ENCODE assay signal across 8 cellular contexts in genomic region chr15:80780416-80781221, GRCh38. TPM values are rescaled to one million over a fixed set of nuclear protein-coding genes. Genes with fewer than 3 reads are reported as not detected.
DNase-seq lines count a peak whose midpoint lies in the region; ATAC-seq and TF ChIP-seq lines count a peak whose summit lies in the region.

No MANE protein-coding gene starts in this region.

- H3K9me3 Mint-ChIP-seq in activated naive CD8-positive, alpha-beta T cell treated with anti-CD3 and anti-CD28 coated beads, Interleukin-2, amount 10 ng/mL, durations not matched to agents 7 days and 5 days = no peaks in the 10 kb centered on the region
- no peaks in the 10 kb centered on the region for H3K9me3 Mint-ChIP-seq in stimulated activated naive B cell treated with anti-CD40 and anti-IgM and Interleukin-4, amounts not matched to agents 10 μg/mL and 1 μg/mL and 100 μg/mL, for 72 hours

- H3K4me1 Mint-ChIP-seq in activated naive CD8-positive, alpha-beta T cell treated with anti-CD3 and anti-CD28 coated beads, Interleukin-2, amount 10 ng/mL, durations not matched to agents 7 days and 5 days = peaks cover 9% of the 10 kb centered on the region
- peaks cover 9 to 29% of the 10 kb centered on the region in 2 donors for H3K4me1 Mint-ChIP-seq in stimulated activated naive B cell treated with anti-CD40 and anti-IgM and Interleukin-4, amounts not matched to agents 10 μg/mL and 1 μg/mL and 100 μg/mL, for 72 hours

- no peaks in the 10 kb centered on the region for H3K36me3 ChIP-seq in ACC112 (ENCODE audit: insufficient read depth, low read length)
- no peaks in the 10 kb centered on the region for H3K36me3 ChIP-seq in iPS DF 6.9 (ENCODE audit: control insufficient read depth, insufficient read depth, low read length)

- peaks cover 47% of the 10 kb centered on the region for H3K27me3 ChIP-seq in ACC112 (ENCODE audit: insufficient read depth, low read length)
- peaks cover 12% of the 10 kb centered on the region for H3K27me3 ChIP-seq in iPS DF 6.9 (ENCODE audit: control insufficient read depth, insufficient read depth, low read length)

- POLR2A ChIA-PET in activated naive CD8-positive, alpha-beta T cell treated with anti-CD3 and anti-CD28 coated beads, Interleukin-2, amount 10 ng/mL, durations not matched to agents 7 days and 5 days (lab: Charles Lee) = no interaction called here

- H3K4me3 ChIP-seq in ACC112 (ENCODE audit: low read depth, low read length) (peak overlapping the region; percentile 72), HFF-Myc (replicated peaks; ENCODE audit: low read depth, low read length) (peak overlapping the region; percentile 56), iPS DF 6.9 (ENCODE audit: low read length) (peak overlapping the region; percentile 7; the same call in 1 of the 2 replicates)

- DNase-seq in HFF-Myc (ENCODE audit: extremely low read depth, low read depth) = no peak
- peak; percentile 60 for DNase-seq in activated naive CD8-positive, alpha-beta T cell treated with anti-CD3 and anti-CD28 coated beads, Interleukin-2, amount 10 ng/mL, durations not matched to agents 7 days and 5 days
- no peak for DNase-seq in iPS DF 6.9 (ENCODE audit: low read depth, low spot score)
- no peak for DNase-seq in stimulated activated naive B cell treated with anti-CD40 and anti-IgM and Interleukin-4, amounts not matched to agents 10 μg/mL and 1 μg/mL and 100 μg/mL, for 72 hours
- no peak for DNase-seq in kidney glomerular epithelial cell (lab: John Stamatoyannopoulos, UW)
- no peak for DNase-seq in NCI-H128 (lab: John Stamatoyannopoulos, UW; ENCODE audit: unreplicated experiment)
- no peak for DNase-seq in GF-D8 (lab: John Stamatoyannopoulos, UW)

- no peak for ATAC-seq in activated naive CD8-positive, alpha-beta T cell treated with anti-CD3 and anti-CD28 coated beads, Interleukin-2, amount 10 ng/mL, durations not matched to agents 7 days and 5 days (ENCODE audit: low read depth)
- no peak for ATAC-seq in stimulated activated naive B cell treated with anti-CD40 and anti-IgM and Interleukin-4, amounts not matched to agents 10 μg/mL and 1 μg/mL and 100 μg/mL, for 72 hours (replicated peaks)

- H3K27ac ChIP-seq in ACC112 (ENCODE audit: low read depth, low read length) (no peak overlapping the region), iPS DF 6.9 (ENCODE audit: low read length) (no peak overlapping the region)

- H3K27me3 Mint-ChIP-seq in activated naive CD8-positive, alpha-beta T cell treated with anti-CD3 and anti-CD28 coated beads, Interleukin-2, amount 10 ng/mL, durations not matched to agents 7 days and 5 days = peaks cover 57% of the 10 kb centered on the region
- peaks cover 25 to 40% of the 10 kb centered on the region in 2 donors for H3K27me3 Mint-ChIP-seq in stimulated activated naive B cell treated with anti-CD40 and anti-IgM and Interleukin-4, amounts not matched to agents 10 μg/mL and 1 μg/mL and 100 μg/mL, for 72 hours

- H3K36me3 Mint-ChIP-seq in activated naive CD8-positive, alpha-beta T cell treated with anti-CD3 and anti-CD28 coated beads, Interleukin-2, amount 10 ng/mL, durations not matched to agents 7 days and 5 days = no peaks in the 10 kb centered on the region
- H3K36me3 Mint-ChIP-seq in stimulated activated naive B cell treated with anti-CD40 and anti-IgM and Interleukin-4, amounts not matched to agents 10 μg/mL and 1 μg/mL and 100 μg/mL, for 72 hours = no peaks in the 10 kb centered on the region

- H3K79me2 ChIP-seq in ACC112 (ENCODE audit: control insufficient read depth, insufficient read depth, low read length, unreplicated experiment) = no peaks in the 10 kb centered on the region

- H3K9me3 ChIP-seq in iPS DF 6.9 (ENCODE audit: control insufficient read depth, insufficient read depth, low read length) = no peaks in the 10 kb centered on the region

- H2AFZ ChIP-seq in ACC112 (ENCODE audit: low read length, unreplicated experiment) = no peak overlapping the region

- no CpG with 5 or more reads among the region's 40 CpGs for WGBS in iPS DF 6.9 (ENCODE audit: insufficient coverage, insufficient read length)

- TF ChIP-seq CTCF in HFF-Myc (IDR thresholded peaks at IDR 0.05; ENCODE audit: low read depth, low read length, missing control alignments) = no peak

- H3K4me3 Mint-ChIP-seq in activated naive CD8-positive, alpha-beta T cell treated with anti-CD3 and anti-CD28 coated beads, Interleukin-2, amount 10 ng/mL, durations not matched to agents 7 days and 5 days = no peak overlapping the region
- H3K4me3 Mint-ChIP-seq in stimulated activated naive B cell treated with anti-CD40 and anti-IgM and Interleukin-4, amounts not matched to agents 10 μg/mL and 1 μg/mL and 100 μg/mL, for 72 hours = peak overlapping the region; percentile 78 to 82

- H3K4me1 ChIP-seq in ACC112 (ENCODE audit: control insufficient read depth, insufficient read depth, low read length, unreplicated experiment) (peaks cover 26% of the 10 kb centered on the region), iPS DF 6.9 (ENCODE audit: control insufficient read depth, insufficient read depth, low read length) (peaks cover 2% of the 10 kb centered on the region; the same call in 1 of the 2 replicates)

- H3K27ac Mint-ChIP-seq in activated naive CD8-positive, alpha-beta T cell treated with anti-CD3 and anti-CD28 coated beads, Interleukin-2, amount 10 ng/mL, durations not matched to agents 7 days and 5 days = no peak overlapping the region
- H3K27ac Mint-ChIP-seq in stimulated activated naive B cell treated with anti-CD40 and anti-IgM and Interleukin-4, amounts not matched to agents 10 μg/mL and 1 μg/mL and 100 μg/mL, for 72 hours = no peak overlapping the region

RNA-seq across cellular contexts. Expression of gene CEMIP, which starts 1.4 kb away (rescaled TPM):
- under 1 TPM in 1 of 2 experiments, not detected in 1; 0.23 TPM for total RNA-seq in activated naive CD8-positive, alpha-beta T cell treated with anti-CD3 and anti-CD28 coated beads, Interleukin-2, amount 10 ng/mL, durations not matched to agents 7 days and 5 days

Comparison
In these comparisons a context has a peak if more than half of its experiments do, and no peak if none do; other contexts are left out.
1. H3K4me3 ChIP-seq: peak in every context shown above with its lines; median percentile 72 in ACC112; 56 in HFF-Myc; 7 in iPS DF 6.9.